10 cellular contexts compared by ENCODE assay signal in the genomic region with DNA sequence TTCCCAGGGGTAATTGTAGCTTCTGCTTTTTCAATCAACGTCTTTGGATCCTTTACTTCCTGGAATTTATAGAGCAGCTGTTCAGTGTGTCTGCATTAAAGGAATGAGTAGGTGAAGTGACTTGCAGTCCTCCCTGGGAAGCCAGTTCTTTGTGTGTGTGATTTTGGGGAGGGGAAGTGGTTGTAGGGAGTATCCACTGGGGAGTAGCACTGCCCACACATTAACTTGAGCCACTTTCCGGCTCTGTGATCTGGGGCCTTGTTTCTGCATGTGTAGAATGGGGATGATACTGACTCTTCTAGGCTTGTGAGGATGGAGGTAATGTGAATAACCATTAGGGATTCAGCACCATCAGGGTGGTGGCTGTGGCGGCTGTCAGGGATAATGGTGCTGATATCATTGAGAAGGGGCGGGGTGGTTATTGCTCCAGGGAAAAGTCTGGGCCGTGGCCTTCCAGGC. TPM values are rescaled to one million over a fixed set of nuclear protein-coding genes. Genes with fewer than 3 reads are reported as not detected.
A peak's percentile ranks its signal among the peaks of the same experiment; 100 is the strongest.
DNase-seq lines count a peak whose midpoint lies in the region; ATAC-seq, FAIRE-seq and TF ChIP-seq lines count a peak whose summit lies in the region.
"Had no signal": no experiment of that assay in that cellular context is flagged by ENCODE, and none has a peak within 500 bp of the region (broad histone marks: within the 10 kb centered on the region; RNA-seq: fewer than 3 reads in every experiment).

No MANE protein-coding gene starts in this region.

- CTCF ChIA-PET in HepG2 (lab: Yijun Ruan, JAX; ENCODE audit: low intra/inter-chr PET ratio, low total read pairs): no interaction called here

- H4K20me1 ChIP-seq in HepG2 (ENCODE audit: insufficient read depth, low read length): no peaks in the 10 kb centered on the region

- H3K9me3 ChIP-seq in right lobe of liver (no peaks in the 10 kb centered on the region), HepG2 (ENCODE audit: low read length) (no peaks in the 10 kb centered on the region), upper lobe of right lung (no peaks in the 10 kb centered on the region)

- peak overlapping the region; percentile 20 for H3K4me3 Mint-ChIP-seq in activated T-helper 2 cell treated with anti-CD3 and anti-CD28 coated beads, Interferon-gamma antibody, Interleukin-2, Interleukin-4, amounts not matched to agents 10 μg/mL and 5 μg/mL and 100 μg/mL, durations not matched to agents 14 hours and 24 hours and 36 hours (ENCODE audit: low read depth)

- peaks cover 78% of the 10 kb centered on the region for H3K4me1 Mint-ChIP-seq in activated T-helper 2 cell treated with anti-CD3 and anti-CD28 coated beads, Interferon-gamma antibody, Interleukin-2, Interleukin-4, amounts not matched to agents 10 μg/mL and 5 μg/mL and 100 μg/mL, durations not matched to agents 14 hours and 24 hours and 36 hours (ENCODE audit: low read depth)

- H3K9ac ChIP-seq in HepG2 (ENCODE audit: insufficient read depth, low read depth, low read length): no peak overlapping the region

- WGBS in right lobe of liver (ENCODE audit: insufficient coverage, low coverage, low lambda C conversion rate, missing lambda C conversion rate): 45% methylated on average over 2 of the region's 5 CpGs
- WGBS in HepG2 (ENCODE audit: low lambda C conversion rate): 95% methylated on average over 5 of the region's 5 CpGs

- ATAC-seq in right lobe of liver (no peak), HepG2 (no peak), HG03175 (IDR thresholded peaks at IDR 0.05; ENCODE audit: unreplicated experiment) (peak; percentile 45), upper lobe of right lung (peak; percentile 71)
- ATAC-seq: SK-N-SH treated with all-trans-retinoic acid at 6 μM for 48 hours had no signal

- H3K27me3 Mint-ChIP-seq in activated T-helper 2 cell treated with anti-CD3 and anti-CD28 coated beads, Interferon-gamma antibody, Interleukin-2, Interleukin-4, amounts not matched to agents 10 μg/mL and 5 μg/mL and 100 μg/mL, durations not matched to agents 14 hours and 24 hours and 36 hours (ENCODE audit: low read depth): no peaks in the 10 kb centered on the region

- in situ Hi-C loops in HepG2 (cut with HindIII; ENCODE audit: extremely low pct_ligation_motif_present, low pct_unique_long_range_greater_than_20kb): no loop called here

- H3K4me3 ChIP-seq in right lobe of liver (no peak overlapping the region), HepG2 (replicated peaks in 1 of 3; ENCODE audit: insufficient read depth in 1 of 3, low read depth in 2 of 3, low read length in 3 of 3) (no peak overlapping the region), upper lobe of right lung (no peak overlapping the region)

- H2AFZ ChIP-seq in HepG2 (ENCODE audit: low read length): no peak overlapping the region

- no peak for DNase-seq in right lobe of liver
- no peak for DNase-seq in HepG2 (ENCODE audit: low spot score)
- DNase-seq in activated T-helper 2 cell treated with anti-CD3 and anti-CD28 coated beads, Interferon-gamma antibody, Interleukin-2, Interleukin-4, amounts not matched to agents 10 μg/mL and 5 μg/mL and 100 μg/mL, durations not matched to agents 14 hours and 24 hours and 36 hours (ENCODE audit: low spot score): no peak
- DNase-seq in upper lobe of right lung: no peak
- DNase-seq in D341Med (ENCODE audit: low spot score): no peak
- no peak for DNase-seq in EL
- DNase-seq in NCI-H2196 treated with DMSO at 0.1 percent for 48 hours (lab: John Stamatoyannopoulos, UW; ENCODE audit: unreplicated experiment): no peak

- H3K27ac ChIP-seq in right lobe of liver (peak overlapping the region; percentile 9 to 97 (median 89)), HepG2 (ENCODE audit: extremely low read length, insufficient read depth, low read length) (no peak overlapping the region), upper lobe of right lung (no peak overlapping the region)
- H3K27ac ChIP-seq: C4-2B had no signal

- peaks cover 0 to 48% (median 14%) of the 10 kb centered on the region in 4 donors for H3K4me1 ChIP-seq in right lobe of liver
- H3K4me1 ChIP-seq in HepG2 (ENCODE audit: insufficient read depth, low read length): peaks cover 30% of the 10 kb centered on the region
- peaks cover 27% of the 10 kb centered on the region for H3K4me1 ChIP-seq in upper lobe of right lung

- FAIRE-seq in HepG2 (lab: Jason Lieb, UNC): no peak

- no peak overlapping the region for H3K4me2 ChIP-seq in HepG2 (ENCODE audit: low read depth, low read length)

- intact Hi-C loops in right lobe of liver (cut with DNase I) (no loop called here), HepG2 (cut with micrococcal nuclease; ENCODE audit: unreplicated experiment) (no loop called here), upper lobe of right lung (cut with DNase I) (no loop called here)
- intact Hi-C loops in activated T-helper 2 cell treated with anti-CD3 and anti-CD28 coated beads, Interferon-gamma antibody, Interleukin-2, Interleukin-4, amounts not matched to agents 10 μg/mL and 5 μg/mL and 100 μg/mL, durations not matched to agents 14 hours and 24 hours and 36 hours (cut with micrococcal nuclease): loop anchor here (5.0 kb wide), 1 partner anchor 404 kb away; no protein-coding TSS in a partner anchor

- H3K36me3 Mint-ChIP-seq in activated T-helper 2 cell treated with anti-CD3 and anti-CD28 coated beads, Interferon-gamma antibody, Interleukin-2, Interleukin-4, amounts not matched to agents 10 μg/mL and 5 μg/mL and 100 μg/mL, durations not matched to agents 14 hours and 24 hours and 36 hours (ENCODE audit: low read depth): peaks cover 20% of the 10 kb centered on the region

- H3K27ac Mint-ChIP-seq in activated T-helper 2 cell treated with anti-CD3 and anti-CD28 coated beads, Interferon-gamma antibody, Interleukin-2, Interleukin-4, amounts not matched to agents 10 μg/mL and 5 μg/mL and 100 μg/mL, durations not matched to agents 14 hours and 24 hours and 36 hours: peak overlapping the region; percentile 98

- POLR2A ChIA-PET in HepG2 (lab: Yijun Ruan, JAX): no interaction called here

- TF ChIP-seq EP300 in HepG2 (IDR thresholded peaks at IDR 0.05; ENCODE audit: low read depth in 2 of 2, low read length in 2 of 2): no peak
- no peak for TF ChIP-seq EP300 in HepG2 (CRISPR knock-in tag; IDR thresholded peaks at IDR 0.05; ENCODE audit: borderline replicate concordance)

- no peaks in the 10 kb centered on the region for H3K9me3 Mint-ChIP-seq in activated T-helper 2 cell treated with anti-CD3 and anti-CD28 coated beads, Interferon-gamma antibody, Interleukin-2, Interleukin-4, amounts not matched to agents 10 μg/mL and 5 μg/mL and 100 μg/mL, durations not matched to agents 14 hours and 24 hours and 36 hours

- no peak for TF ChIP-seq POLR2A in right lobe of liver (IDR thresholded peaks at IDR 0.05)
- TF ChIP-seq POLR2A in HepG2 (IDR thresholded peaks at IDR 0.05; ENCODE audit: insufficient read depth in 1 of 2, low read depth in 2 of 2, low read length in 2 of 2): no peak

- H3K36me3 ChIP-seq in right lobe of liver (no peaks in the 10 kb centered on the region), HepG2 (replicated peaks in 1 of 2; ENCODE audit: control insufficient read depth in 1 of 2, insufficient read depth in 2 of 2, low read length in 2 of 2) (no peaks in the 10 kb centered on the region; a peak in 1 of 5 replicates), upper lobe of right lung (no peaks in the 10 kb centered on the region)

- H3K79me2 ChIP-seq in HepG2 (ENCODE audit: insufficient read depth, low read length): no peaks in the 10 kb centered on the region

- H3K27me3 ChIP-seq in right lobe of liver (no peaks in the 10 kb centered on the region), HepG2 (ENCODE audit: control insufficient read depth in 1 of 2, insufficient read depth in 2 of 2, low read length in 2 of 2) (no peaks in the 10 kb centered on the region), upper lobe of right lung (no peaks in the 10 kb centered on the region)

- no peak for TF ChIP-seq CTCF in right lobe of liver (IDR thresholded peaks at IDR 0.05)
- TF ChIP-seq CTCF in HepG2 (CRISPR knock-in tag; IDR thresholded peaks at IDR 0.05): no peak
- no peak for TF ChIP-seq CTCF in upper lobe of right lung (IDR thresholded peaks at IDR 0.05)

- no peak for TF ChIP-seq RAD21 in HepG2 (CRISPR knock-in tag; IDR thresholded peaks at IDR 0.05)

- BruUV-seq in HepG2 (replicated peaks; lab: Mats Ljungman, UMichigan): no TSS peak

TF ChIP-seq in HepG2, 621 proteins besides CTCF, POLR2A, EP300 and RAD21:
- TF ChIP-seq MEIS1 (CRISPR knock-in tag; IDR thresholded peaks at IDR 0.05; ENCODE audit: borderline replicate concordance): no peak
- no peak for TF ChIP-seq ZSCAN20 (CRISPR knock-in tag; IDR thresholded peaks at IDR 0.05; ENCODE audit: borderline replicate concordance)
- no peak for TF ChIP-seq NCOA5 (CRISPR knock-in tag; IDR thresholded peaks at IDR 0.05)
- TF ChIP-seq BORCS8-MEF2B (CRISPR knock-in tag; IDR thresholded peaks at IDR 0.05): no peak

RNA-seq across cellular contexts. Expression of a gene that starts 54.7 kb away (rescaled TPM):
- total RNA-seq in right lobe of liver: 10 to 100 TPM; 13.2 to 19.6 (median 14.8) TPM
- 2.4 and 4.5 TPM in 2 replicates for total RNA-seq in HepG2 (2016; rRNA removed; fragmentation: Illumina TruSeq; extraction: Trizol)
- 1.2 and 1.4 TPM in 2 replicates for total RNA-seq in HepG2 (2016; cell fraction: cytosol; rRNA removed; fragmentation: Illumina TruSeq; extraction: Trizol; ENCODE audit: low read depth)
- 2.7 and 4.5 TPM in 2 replicates for total RNA-seq in HepG2 (2016; cell fraction: insoluble cytoplasmic fraction; rRNA removed; fragmentation: Illumina TruSeq; extraction: Trizol)
- total RNA-seq in HepG2 (2016; cell fraction: membrane; rRNA removed; fragmentation: Illumina TruSeq; extraction: Trizol): 1.1 and 2.7 TPM in 2 replicates
- 10.8 and 10.9 TPM in 2 replicates for total RNA-seq in HepG2 (2016; cell fraction: nucleus; rRNA removed; fragmentation: Illumina TruSeq; extraction: Trizol)
- 2.2 and 2.8 TPM in 2 replicates for polyA plus RNA-seq in HepG2 (2011; rRNA removed)
- 1.3 and 2.2 TPM in 2 replicates for polyA plus RNA-seq in HepG2 (2011; cell fraction: cytosol; rRNA removed)
- polyA plus RNA-seq in HepG2 (2011; cell fraction: nucleus; rRNA removed): 4.1 and 4.5 TPM in 2 replicates
- polyA plus RNA-seq in HepG2 (2012): 2.3 and 5.2 TPM in 2 replicates
- polyA plus RNA-seq in HepG2 (2016; cell fraction: cytosol; fragmentation: Illumina TruSeq; extraction: Trizol; ENCODE audit: low read depth): 0.16 and 0.25 TPM in 2 replicates
- 1.7 and 2.1 TPM in 2 replicates for polyA plus RNA-seq in HepG2 (2016; cell fraction: insoluble cytoplasmic fraction; fragmentation: Illumina TruSeq; extraction: Trizol; ENCODE audit: low read depth)
- polyA plus RNA-seq in HepG2 (2016; cell fraction: membrane; fragmentation: Illumina TruSeq; extraction: Trizol; ENCODE audit: low read depth): 0.18 and 0.30 TPM in 2 replicates
- polyA plus RNA-seq in HepG2 (2016; cell fraction: nucleus; fragmentation: Illumina TruSeq; extraction: Trizol; ENCODE audit: insufficient read depth, low read depth): 6.6 and 8.4 TPM in 2 replicates
- 5.2 and 8.7 TPM in 2 replicates for polyA minus RNA-seq in HepG2 (2011; rRNA and poly(A)+ RNA removed; ENCODE audit: low replicate concordance)
- polyA minus RNA-seq in HepG2 (2011; cell fraction: cytosol; rRNA and poly(A)+ RNA removed): 3.6 and 7.2 TPM in 2 replicates
- 10.8 and 14.8 TPM in 2 replicates for polyA minus RNA-seq in HepG2 (2011; cell fraction: nucleus; rRNA and poly(A)+ RNA removed)
- 28.1 and 29.7 TPM in 2 replicates for total RNA-seq in activated T-helper 2 cell treated with anti-CD3 and anti-CD28 coated beads, Interferon-gamma antibody, Interleukin-2, Interleukin-4, amounts not matched to agents 10 μg/mL and 5 μg/mL and 100 μg/mL, durations not matched to agents 14 hours and 24 hours and 36 hours
- 14.1 TPM for total RNA-seq in upper lobe of right lung

Comparison
In these comparisons a context has a peak if more than half of its experiments do, and no peak if none do; other contexts are left out.
1. H3K27ac ChIP-seq: peak in right lobe of liver (3 of 3); none in HepG2 (single experiment) and upper lobe of right lung (single experiment).
2. ATAC-seq: peak in HG03175 (single experiment) and upper lobe of right lung (single experiment); none in right lobe of liver (0 of 4) and HepG2 (single experiment).